In the genomic region with DNA sequence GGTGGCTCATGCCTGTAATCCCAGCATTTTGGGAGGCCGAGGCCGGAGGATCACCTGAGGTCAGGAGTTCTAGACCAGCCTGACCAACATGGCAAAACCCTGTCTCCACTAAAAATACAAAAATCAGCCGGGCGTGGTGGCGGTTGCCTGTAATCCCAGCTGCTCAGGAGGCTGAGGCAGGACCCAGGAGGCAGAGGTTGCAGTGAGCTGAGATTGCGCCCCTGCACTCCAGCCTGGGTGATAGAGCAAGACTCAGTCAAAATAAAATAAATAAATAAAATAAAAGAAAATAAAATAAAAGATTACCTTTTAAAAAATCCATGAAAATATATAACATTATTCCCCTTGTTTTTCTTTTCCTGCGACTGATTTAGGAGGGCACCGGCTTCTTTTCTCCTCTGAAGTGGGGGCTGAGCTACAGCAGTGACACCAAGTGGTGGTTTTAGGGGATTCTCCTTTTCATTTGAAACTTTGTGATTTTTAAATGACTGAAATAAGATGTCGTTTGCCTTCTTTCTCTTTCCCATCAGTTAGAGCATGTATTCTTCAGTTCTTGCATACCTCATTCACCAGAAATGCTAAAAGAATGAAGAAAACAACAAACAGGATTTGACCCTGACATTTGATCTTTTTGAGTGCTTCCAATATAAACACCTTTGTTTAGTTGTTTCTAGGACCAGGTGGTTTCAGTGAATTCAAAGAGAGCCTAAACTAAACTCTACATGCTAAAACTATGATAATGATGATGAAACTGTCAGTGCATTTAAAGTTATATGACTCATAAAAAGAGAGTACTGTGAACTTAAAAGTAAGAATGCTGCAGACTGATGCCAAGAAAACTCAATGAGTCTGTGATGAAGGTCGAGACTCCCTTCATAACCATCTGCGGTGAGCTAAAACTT, we compare ENCODE assay signal across 8 cellular contexts. TPM values are rescaled to one million over a fixed set of nuclear protein-coding genes. Genes with fewer than 3 reads are reported as not detected.
DNase-seq lines count a peak whose midpoint lies in the region; ATAC-seq, FAIRE-seq and TF ChIP-seq lines count a peak whose summit lies in the region.

No MANE protein-coding gene starts in this region.

- H4K91ac ChIP-seq in trophoblast cell (ENCODE audit: low read depth, low read length): no peak overlapping the region

- TF ChIP-seq CTCF in esophagus squamous epithelium (IDR thresholded peaks at IDR 0.05): peak in 4 of 6 experiments; percentile 24 to 41 (median 32)

- no peak overlapping the region for H3K14ac ChIP-seq in trophoblast cell (ENCODE audit: low read length)

- no peak overlapping the region for H2AFZ ChIP-seq in trophoblast cell (ENCODE audit: insufficient read depth, low read length, poor library complexity)

- H3K27ac ChIP-seq in esophagus squamous epithelium (no peak overlapping the region), trophoblast cell (ENCODE audit: low read depth, low read length) (no peak overlapping the region)

- H3K9ac ChIP-seq in trophoblast cell (ENCODE audit: low read length): no peak overlapping the region

- WGBS in esophagus squamous epithelium, 2 donors: 28 to 36% methylated on average over 9 to 11 of the region's 11 CpGs
- WGBS in trophoblast cell (ENCODE audit: extremely low coverage, insufficient coverage, insufficient read length): no CpG with 5 or more reads among the region's 11 CpGs

- no peak overlapping the region for H3K4me2 ChIP-seq in trophoblast cell (ENCODE audit: low read length)

- no peaks in the 10 kb centered on the region for H3K79me1 ChIP-seq in trophoblast cell (ENCODE audit: low read length)

- intact Hi-C loops in esophagus squamous epithelium (cut with DNase I): no loop called here

- H3K9me3 ChIP-seq in esophagus squamous epithelium (no peaks in the 10 kb centered on the region), trophoblast cell (ENCODE audit: insufficient read depth, low read depth, low read length) (no peaks in the 10 kb centered on the region)

- no peak overlapping the region for H3K4me3 ChIP-seq in esophagus squamous epithelium
- no peak overlapping the region for H3K4me3 ChIP-seq in trophoblast cell (ENCODE audit: low read depth, low read length)

- no peaks in the 10 kb centered on the region for H3K79me2 ChIP-seq in trophoblast cell (ENCODE audit: control insufficient read depth, insufficient read depth, low read length, poor library complexity)

- H2BK120ac ChIP-seq in trophoblast cell (ENCODE audit: insufficient read depth, low read length, poor library complexity): no peak overlapping the region

- H3K36me3 ChIP-seq in esophagus squamous epithelium (no peaks in the 10 kb centered on the region), trophoblast cell (ENCODE audit: control insufficient read depth in 1 of 2, insufficient read depth in 2 of 2, low read length in 2 of 2) (no peaks in the 10 kb centered on the region)

- peak; percentile 57 for ATAC-seq in HG02610 (IDR thresholded peaks at IDR 0.05; ENCODE audit: unreplicated experiment)
- ATAC-seq in GM18870 (IDR thresholded peaks at IDR 0.05; ENCODE audit: unreplicated experiment): no peak

- H2BK5ac ChIP-seq in trophoblast cell (ENCODE audit: low read depth, low read length, poor library complexity): no peak overlapping the region

- no peak overlapping the region for H4K8ac ChIP-seq in trophoblast cell (ENCODE audit: low read depth, low read length)

- no peak overlapping the region for H4K12ac ChIP-seq in trophoblast cell (ENCODE audit: low read depth, low read length)

- H3K18ac ChIP-seq in trophoblast cell (ENCODE audit: low read length): no peak overlapping the region

- no peak for TF ChIP-seq POLR2A in esophagus squamous epithelium (IDR thresholded peaks at IDR 0.05)
- no peak for TF ChIP-seq POLR2A in GM12892 (IDR thresholded peaks at IDR 0.05; ENCODE audit: low read depth, low read length)

- no peak overlapping the region for H2BK12ac ChIP-seq in trophoblast cell (ENCODE audit: low read length)

- H3K27me3 ChIP-seq in esophagus squamous epithelium (no peaks in the 10 kb centered on the region), trophoblast cell (ENCODE audit: insufficient read depth, low read length) (no peaks in the 10 kb centered on the region)

- no peak overlapping the region for H2AK5ac ChIP-seq in trophoblast cell (ENCODE audit: low read length)

- DNase-seq in DMS114 treated with DMSO at 0.1 percent for 48 hours (lab: John Stamatoyannopoulos, UW; ENCODE audit: unreplicated experiment) (peak; percentile 53), NCI-H82 (lab: John Stamatoyannopoulos, UW) (peak; percentile 68), esophagus squamous epithelium (lab: John Stamatoyannopoulos, UW) (no peak), trophoblast cell (peak; percentile 35 to 70), GM12892 (ENCODE audit: insufficient read length) (no peak), SKM-1 treated with dmso at 0.1 percent for 144 hours (lab: John Stamatoyannopoulos, UW; ENCODE audit: unreplicated experiment) (no peak)

- FAIRE-seq in GM12892 (lab: Jason Lieb, UNC): no peak

- no peak overlapping the region for H3K4ac ChIP-seq in trophoblast cell (ENCODE audit: low read depth, low read length)

- H3K23ac ChIP-seq in trophoblast cell (ENCODE audit: low read length): no peak overlapping the region

- H3K4me1 ChIP-seq in esophagus squamous epithelium (peaks cover 0 to 21% (median 0%) of the 10 kb centered on the region in 3 donors), trophoblast cell (ENCODE audit: control insufficient read depth in 1 of 2, insufficient read depth in 2 of 2, low read length in 2 of 2) (no peaks in the 10 kb centered on the region)

RNA-seq across cellular contexts. Expression of gene PKP2, which starts 22.6 kb away (rescaled TPM):
- 10 to 100 TPM in 3 of 4 donors, 1 to 10 TPM in 1; 8.5 to 22.5 (median 21.6) TPM for total RNA-seq in esophagus squamous epithelium
- 144 and 147 TPM in 2 replicates for polyA plus RNA-seq in trophoblast cell (2013)
- 0.13 TPM for polyA plus RNA-seq in GM12892 (2012; ENCODE audit: missing spikeins)

Comparison
In these comparisons a context has a peak if more than half of its experiments do, and no peak if none do; other contexts are left out.
1. DNase-seq: peak in DMS114 treated with DMSO at 0.1 percent for 48 hours (single experiment), NCI-H82 (single experiment) and trophoblast cell (2 of 2); none in esophagus squamous epithelium (single experiment), GM12892 (single experiment) and SKM-1 treated with dmso at 0.1 percent for 144 hours (single experiment).